ENCODE assay signal across 1 cellular context in the genomic region with DNA sequence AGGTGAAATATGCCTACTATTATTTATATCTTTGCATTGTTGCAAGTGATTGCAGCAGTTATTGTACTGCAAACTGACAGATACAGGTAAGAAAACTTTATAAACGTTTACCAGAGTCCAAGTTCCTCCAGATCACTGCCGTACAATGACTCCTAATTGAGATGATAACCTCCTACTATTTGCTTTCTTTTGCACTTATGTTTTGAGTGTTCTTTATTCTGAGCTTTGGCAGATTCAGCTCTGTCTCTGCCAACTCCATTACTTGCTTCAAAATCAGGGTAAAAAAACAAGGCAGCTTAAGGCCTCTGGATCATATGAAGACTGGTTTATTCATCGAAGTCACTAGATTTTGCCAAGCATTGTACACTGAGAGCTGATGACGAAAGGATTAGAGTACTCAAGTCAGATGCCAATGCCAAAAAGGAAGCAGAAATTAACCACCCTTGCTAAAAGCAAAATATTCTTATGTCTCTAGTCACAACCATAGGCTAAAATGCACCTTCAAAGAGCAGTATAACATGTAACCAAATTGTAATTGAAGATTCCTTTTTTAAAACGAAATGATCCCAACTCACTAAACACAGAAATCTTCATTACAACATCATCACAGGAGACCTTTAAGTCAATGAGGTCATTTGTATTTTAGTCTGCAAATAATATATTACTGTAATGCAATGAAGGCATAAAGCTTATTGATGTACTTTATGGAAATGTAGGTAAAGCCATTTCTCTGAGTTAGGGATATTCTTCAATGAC.
TF ChIP-seq lines count a peak whose summit lies in the region.

No MANE protein-coding gene starts in this region.

TF ChIP-seq in IMR-90, 13 proteins besides CTCF, POLR2A, EP300 and RAD21:
- TF ChIP-seq CEBPB (IDR thresholded peaks at IDR 0.05; ENCODE audit: low read depth, low read length) (no peak), MAZ (IDR thresholded peaks at IDR 0.05; ENCODE audit: borderline replicate concordance, low read depth, low read length) (no peak), MXI1 (IDR thresholded peaks at IDR 0.05; ENCODE audit: borderline replicate concordance, low read depth, low read length) (no peak), FOS (IDR thresholded peaks at IDR 0.05; ENCODE audit: low read depth, low read length) (no peak), NFE2L2 (IDR thresholded peaks at IDR 0.05; ENCODE audit: low read depth, low read length) (no peak), BHLHE40 (IDR thresholded peaks at IDR 0.05; ENCODE audit: low read depth, low read length) (no peak), RCOR1 (IDR thresholded peaks at IDR 0.05; ENCODE audit: insufficient replicate concordance, low read length) (no peak), CHD1 (IDR thresholded peaks at IDR 0.05; ENCODE audit: low read depth, low read length) (no peak), MAFK (IDR thresholded peaks at IDR 0.05; ENCODE audit: low read depth, low read length) (no peak), RFX5 (IDR thresholded peaks at IDR 0.05; ENCODE audit: low read depth, low read length) (no peak), SMC3 (IDR thresholded peaks at IDR 0.05; ENCODE audit: low read depth, low read length) (no peak)
- TF ChIP-seq, protein P1, sequence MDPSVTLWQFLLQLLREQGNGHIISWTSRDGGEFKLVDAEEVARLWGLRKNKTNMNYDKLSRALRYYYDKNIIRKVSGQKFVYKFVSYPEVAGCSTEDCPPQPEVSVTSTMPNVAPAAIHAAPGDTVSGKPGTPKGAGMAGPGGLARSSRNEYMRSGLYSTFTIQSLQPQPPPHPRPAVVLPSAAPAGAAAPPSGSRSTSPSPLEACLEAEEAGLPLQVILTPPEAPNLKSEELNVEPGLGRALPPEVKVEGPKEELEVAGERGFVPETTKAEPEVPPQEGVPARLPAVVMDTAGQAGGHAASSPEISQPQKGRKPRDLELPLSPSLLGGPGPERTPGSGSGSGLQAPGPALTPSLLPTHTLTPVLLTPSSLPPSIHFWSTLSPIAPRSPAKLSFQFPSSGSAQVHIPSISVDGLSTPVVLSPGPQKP (IDR thresholded peaks at IDR 0.05; ENCODE audit: borderline replicate concordance, low read depth, low read length): no peak
- TF ChIP-seq, protein P2, sequence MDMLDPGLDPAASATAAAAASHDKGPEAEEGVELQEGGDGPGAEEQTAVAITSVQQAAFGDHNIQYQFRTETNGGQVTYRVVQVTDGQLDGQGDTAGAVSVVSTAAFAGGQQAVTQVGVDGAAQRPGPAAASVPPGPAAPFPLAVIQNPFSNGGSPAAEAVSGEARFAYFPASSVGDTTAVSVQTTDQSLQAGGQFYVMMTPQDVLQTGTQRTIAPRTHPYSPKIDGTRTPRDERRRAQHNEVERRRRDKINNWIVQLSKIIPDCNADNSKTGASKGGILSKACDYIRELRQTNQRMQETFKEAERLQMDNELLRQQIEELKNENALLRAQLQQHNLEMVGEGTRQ (IDR thresholded peaks at IDR 0.05; ENCODE audit: low read depth, low read length): no peak
